Comparison of ENCODE assay signal across 9 cellular contexts in genomic region chr5:153467546-153467945, GRCh38. TPM values are rescaled to one million over a fixed set of nuclear protein-coding genes. Genes with fewer than 3 reads are reported as not detected.
"Had no signal": no experiment of that assay in that cellular context is flagged by ENCODE, and none has a peak within 500 bp of the region (broad histone marks: within the 10 kb centered on the region; RNA-seq: fewer than 3 reads in every experiment).

No MANE protein-coding gene starts in this region.

- H3K4me2 ChIP-seq: GM23338 had no signal

- H3K27ac ChIP-seq: HL-60 had no signal

- H3K36me3 ChIP-seq: HAP-1 had no signal

- H3K4me3 ChIP-seq: GM23338, HAP-1 had no signal

- ATAC-seq: GM23338, HCT116, HepG2 had no signal

- DNase-seq: H7, HFFc6 had no signal

- H3K9me3 ChIP-seq: HAP-1 had no signal

- H3K4me1 ChIP-seq: HAP-1 had no signal

- H2AFZ ChIP-seq: GM23338 had no signal

- FAIRE-seq: HepG2 had no signal

RNA-seq across cellular contexts. Expression of gene GRIA1, which starts 22.9 kb away (rescaled TPM):
- total RNA-seq: H4, HepG2 had no signal
- polyA plus RNA-seq: HepG2, IgD-negative memory B cell had no signal
